8 cellular contexts compared by ENCODE assay signal in the genomic region with DNA sequence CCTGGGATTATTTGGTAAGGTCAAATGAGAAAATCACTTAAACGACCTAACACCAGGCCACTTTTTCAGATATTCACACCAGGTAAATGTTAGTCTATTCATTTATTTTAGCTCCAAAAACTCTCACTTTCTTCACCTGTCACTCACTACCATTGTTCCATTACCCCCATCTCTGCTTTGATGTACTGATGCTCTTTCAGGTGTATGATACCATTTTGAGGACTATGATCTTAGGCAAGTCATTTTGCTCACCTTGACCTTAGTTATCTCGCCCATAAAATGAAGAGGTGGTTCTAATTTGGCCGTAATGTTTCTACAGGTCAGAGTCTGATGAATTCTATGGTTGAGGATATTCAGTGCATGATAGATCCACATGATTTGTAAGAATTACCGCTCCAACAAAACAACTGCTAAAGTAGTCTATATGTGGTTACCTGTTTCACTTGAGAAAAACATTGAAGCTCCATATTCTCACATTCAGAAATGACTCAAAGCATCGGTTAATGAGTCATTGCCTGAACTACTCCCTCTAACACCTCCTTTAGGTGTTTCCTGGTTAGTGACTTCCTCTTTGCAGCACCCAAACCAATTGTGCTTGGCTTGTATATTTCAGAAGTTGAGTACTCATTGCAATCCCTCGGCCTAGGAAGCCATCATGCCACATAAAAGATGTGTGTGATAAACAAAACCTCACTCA.
DNase-seq lines count a peak whose midpoint lies in the region; ATAC-seq and TF ChIP-seq lines count a peak whose summit lies in the region.

No MANE protein-coding gene starts in this region.

- DNase-seq in AML-193 (lab: John Stamatoyannopoulos, UW) (peak; percentile 75 to 81), kidney glomerular epithelial cell (lab: John Stamatoyannopoulos, UW) (peak; percentile 17), DMS153 (lab: John Stamatoyannopoulos, UW) (no peak), medulla oblongata (ENCODE audit: extremely low spot score) (no peak)
- DNase-seq in activated CD4-positive, alpha-beta T cell treated with anti-CD3 and anti-CD28 coated beads for 4 hours: peak; percentile 54 to 55

- ATAC-seq in GM19438 (IDR thresholded peaks at IDR 0.05; ENCODE audit: low read depth, unreplicated experiment) (peak; percentile 98), HG03442 (IDR thresholded peaks at IDR 0.05; ENCODE audit: unreplicated experiment) (peak; percentile 98), SK-N-SH treated with all-trans-retinoic acid at 6 μM for 48 hours (no peak)

TF ChIP-seq in SK-N-SH treated with all-trans-retinoic acid at 6 μM for 48 hours, 23 proteins besides CTCF, POLR2A, EP300 and RAD21:
- no peak for TF ChIP-seq BACH2 (CRISPR knock-in tag; IDR thresholded peaks at IDR 0.05; ENCODE audit: borderline replicate concordance)
- TF ChIP-seq CREB5 (CRISPR knock-in tag; IDR thresholded peaks at IDR 0.05; ENCODE audit: low read depth): no peak
- no peak for TF ChIP-seq ZFP3 (CRISPR knock-in tag; IDR thresholded peaks at IDR 0.05)
- TF ChIP-seq TOX (CRISPR knock-in tag; IDR thresholded peaks at IDR 0.05; ENCODE audit: borderline replicate concordance): no peak
- no peak for TF ChIP-seq ZC3H10 (CRISPR knock-in tag; IDR thresholded peaks at IDR 0.05)
- no peak for TF ChIP-seq RARB (CRISPR knock-in tag; IDR thresholded peaks at IDR 0.05)
- TF ChIP-seq TSHZ2 (CRISPR knock-in tag; IDR thresholded peaks at IDR 0.05): no peak
- TF ChIP-seq, protein P1, sequence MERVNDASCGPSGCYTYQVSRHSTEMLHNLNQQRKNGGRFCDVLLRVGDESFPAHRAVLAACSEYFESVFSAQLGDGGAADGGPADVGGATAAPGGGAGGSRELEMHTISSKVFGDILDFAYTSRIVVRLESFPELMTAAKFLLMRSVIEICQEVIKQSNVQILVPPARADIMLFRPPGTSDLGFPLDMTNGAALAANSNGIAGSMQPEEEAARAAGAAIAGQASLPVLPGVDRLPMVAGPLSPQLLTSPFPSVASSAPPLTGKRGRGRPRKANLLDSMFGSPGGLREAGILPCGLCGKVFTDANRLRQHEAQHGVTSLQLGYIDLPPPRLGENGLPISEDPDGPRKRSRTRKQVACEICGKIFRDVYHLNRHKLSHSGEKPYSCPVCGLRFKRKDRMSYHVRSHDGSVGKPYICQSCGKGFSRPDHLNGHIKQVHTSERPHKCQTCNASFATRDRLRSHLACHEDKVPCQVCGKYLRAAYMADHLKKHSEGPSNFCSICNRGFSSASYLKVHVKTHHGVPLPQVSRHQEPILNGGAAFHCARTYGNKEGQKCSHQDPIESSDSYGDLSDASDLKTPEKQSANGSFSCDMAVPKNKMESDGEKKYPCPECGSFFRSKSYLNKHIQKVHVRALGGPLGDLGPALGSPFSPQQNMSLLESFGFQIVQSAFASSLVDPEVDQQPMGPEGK (CRISPR knock-in tag; IDR thresholded peaks at IDR 0.05; ENCODE audit: borderline replicate concordance): no peak
- TF ChIP-seq PPARA (CRISPR knock-in tag; IDR thresholded peaks at IDR 0.05; ENCODE audit: borderline replicate concordance): no peak
- TF ChIP-seq OSR1 (CRISPR knock-in tag; IDR thresholded peaks at IDR 0.05): no peak
- TF ChIP-seq CSDC2 (CRISPR knock-in tag; IDR thresholded peaks at IDR 0.05): no peak

Comparison
In these comparisons a context has a peak if more than half of its experiments do, and no peak if none do; other contexts are left out.
1. DNase-seq: peak in AML-193 (2 of 2), activated CD4-positive, alpha-beta T cell treated with anti-CD3 and anti-CD28 coated beads for 4 hours (2 of 2) and kidney glomerular epithelial cell (single experiment); none in DMS153 (single experiment) and medulla oblongata (single experiment).